Comparison of ENCODE assay signal across 8 cellular contexts in genomic region chr2:125471963-125472362, GRCh38.
DNase-seq lines count a peak whose midpoint lies in the region; ATAC-seq lines count a peak whose summit lies in the region.

No MANE protein-coding gene starts in this region.

- H2BK12ac ChIP-seq in neuronal stem cell (ENCODE audit: low read length): no peak overlapping the region

- peak; percentile 51 for ATAC-seq in HG03025 (IDR thresholded peaks at IDR 0.05; ENCODE audit: low FRiP score, unreplicated experiment)
- ATAC-seq in HG03457 (IDR thresholded peaks at IDR 0.05; ENCODE audit: unreplicated experiment): no peak

- H3K36me3 ChIP-seq in neuronal stem cell (replicated peaks in 1 of 2; ENCODE audit: control insufficient read depth in 2 of 2, insufficient read depth in 2 of 2, low read length in 2 of 2): no peaks in the 10 kb centered on the region

- H3K14ac ChIP-seq in neuronal stem cell (ENCODE audit: low read length): peak overlapping the region; percentile 64

- H3K18ac ChIP-seq in neuronal stem cell (ENCODE audit: low read length): peak overlapping the region; percentile 72

- no peaks in the 10 kb centered on the region for H3K27me3 ChIP-seq in neuronal stem cell (ENCODE audit: control insufficient read depth in 3 of 3, insufficient read depth in 3 of 3, low read depth in 1 of 3, low read length in 3 of 3)

- no peaks in the 10 kb centered on the region for H3K4me1 ChIP-seq in neuronal stem cell (ENCODE audit: control insufficient read depth in 2 of 2, insufficient read depth in 1 of 2, low read depth in 1 of 2, low read length in 2 of 2)

- H2AK5ac ChIP-seq in neuronal stem cell (ENCODE audit: low read depth, low read length): no peak overlapping the region

- H2AFZ ChIP-seq in neuronal stem cell (ENCODE audit: low read length): no peak overlapping the region

- H3K4me3 ChIP-seq in neuronal stem cell (ENCODE audit: low read length in 2 of 2): no peak overlapping the region

- no peak overlapping the region for H3K9ac ChIP-seq in neuronal stem cell (ENCODE audit: low read depth, low read length, poor library complexity)

- no peak overlapping the region for H4K8ac ChIP-seq in neuronal stem cell (ENCODE audit: low read depth, low read length)

- peaks cover 2% of the 10 kb centered on the region for H3K79me1 ChIP-seq in neuronal stem cell (ENCODE audit: low read depth, low read length)

- no peak overlapping the region for H2BK120ac ChIP-seq in neuronal stem cell (ENCODE audit: low read depth, low read length)

- no peak overlapping the region for H3K4me2 ChIP-seq in neuronal stem cell (ENCODE audit: insufficient read depth, low read length, poor library complexity, severe bottlenecking)

- WGBS in neuronal stem cell (ENCODE audit: extremely low coverage in 2 of 2, insufficient read length in 2 of 2, insufficient replicate concordance in 1 of 2), 2 donors: no CpG with 5 or more reads among the region's 12 CpGs

- H2BK5ac ChIP-seq in neuronal stem cell (ENCODE audit: low read length): no peak overlapping the region

- no peak overlapping the region for H4K91ac ChIP-seq in neuronal stem cell (ENCODE audit: low read depth, low read length, poor library complexity)

- no peak overlapping the region for H3K23ac ChIP-seq in neuronal stem cell (ENCODE audit: low read depth, low read length, poor library complexity)

- no peak overlapping the region for H3K4ac ChIP-seq in neuronal stem cell (ENCODE audit: low read length)

- no peak overlapping the region for H3K27ac ChIP-seq in neuronal stem cell (replicated peaks; ENCODE audit: low read length)

- H2BK15ac ChIP-seq in neuronal stem cell (ENCODE audit: low read length): no peak overlapping the region

- H3K9me3 ChIP-seq in neuronal stem cell (replicated peaks in 1 of 2; ENCODE audit: control insufficient read depth in 2 of 2, insufficient read depth in 1 of 2, low read depth in 1 of 2, low read length in 2 of 2): no peaks in the 10 kb centered on the region

- DNase-seq in NCI-H1436 (lab: John Stamatoyannopoulos, UW) (peak; percentile 27), NCI-H1436 treated with DMSO at 0.1 percent for 48 hours (lab: John Stamatoyannopoulos, UW) (no peak), amniotic epithelial cell (ENCODE audit: low read depth) (peak; percentile 7), neuronal stem cell (ENCODE audit: low spot score) (peak; percentile 8), T1000 (lab: John Stamatoyannopoulos, UW) (no peak), glomerular visceral epithelial cell (ENCODE audit: extremely low spot score) (no peak)

Comparison
In these comparisons a context has a peak if more than half of its experiments do, and no peak if none do; other contexts are left out.
1. DNase-seq: peak in NCI-H1436 (single experiment), amniotic epithelial cell (single experiment) and neuronal stem cell (single experiment); none in NCI-H1436 treated with DMSO at 0.1 percent for 48 hours (single experiment), T1000 (single experiment) and glomerular visceral epithelial cell (single experiment).